In genomic region chr6:8229913-8230312, GRCh38 we compare ENCODE assay signal across 22 cellular contexts.
A peak's percentile ranks its signal among the peaks of the same experiment; 100 is the strongest.
DNase-seq lines count a peak whose midpoint lies in the region; ATAC-seq and TF ChIP-seq lines count a peak whose summit lies in the region.
"Had no signal": no experiment of that assay in that cellular context is flagged by ENCODE, and none has a peak within 500 bp of the region (broad histone marks: within the 10 kb centered on the region; RNA-seq: fewer than 3 reads in every experiment).

No MANE protein-coding gene starts in this region.

- peak overlapping the region; percentile 59 for H3K27ac Mint-ChIP-seq in GM23338
- H3K27ac Mint-ChIP-seq: activated naive CD8-positive, alpha-beta T cell treated with anti-CD3 and anti-CD28 coated beads for 36 hours; activated T-helper 2 cell treated with anti-CD3 and anti-CD28 coated beads, Interferon-gamma antibody, Interleukin-2, Interleukin-4, amounts not matched to agents 10 μg/mL and 5 μg/mL and 100 μg/mL, durations not matched to agents 14 hours and 24 hours and 36 hours had no signal

- H3K79me2 ChIP-seq in GM23338 (replicated peaks; ENCODE audit: insufficient read depth), result no peaks in the 10 kb centered on the region
- H3K79me2 ChIP-seq in parathyroid adenoma, result no peaks in the 10 kb centered on the region

- H3K36me3 Mint-ChIP-seq in GM23338 (ENCODE audit: low read depth), result no peaks in the 10 kb centered on the region
- H3K36me3 Mint-ChIP-seq: activated naive CD8-positive, alpha-beta T cell treated with anti-CD3 and anti-CD28 coated beads for 36 hours had no signal

- no peaks in the 10 kb centered on the region for H3F3A ChIP-seq in GM23338 (replicated peaks; ENCODE audit: low read depth)

- TF ChIP-seq CTCF in GM23338 (conservative IDR thresholded peaks at IDR 0.05; ENCODE audit: low read depth in 2 of 2) (no peak), RWPE2 (IDR thresholded peaks at IDR 0.05; ENCODE audit: poor library complexity, severe bottlenecking) (no peak), parathyroid adenoma (IDR thresholded peaks at IDR 0.05) (no peak)

- H2AFZ ChIP-seq in GM23338 (peak overlapping the region; percentile 3; the same call in 1 of the 2 replicates), parathyroid adenoma (no peak overlapping the region)

- H3K9me3 ChIP-seq in RWPE2 (ENCODE audit: severe bottlenecking) (no peaks in the 10 kb centered on the region), parathyroid adenoma (ENCODE audit: control insufficient read depth, low read length) (no peaks in the 10 kb centered on the region)
- H3K9me3 ChIP-seq: prostate gland had no signal

- DNase-seq in GM23338 (ENCODE audit: low spot score) (peak; percentile 68), RWPE2 (ENCODE audit: low spot score) (no peak), iPS-NIHi11 (ENCODE audit: low spot score) (peak; percentile 60), cortex of kidney (lab: John Stamatoyannopoulos, UW) (no peak), medulla oblongata (ENCODE audit: extremely low spot score) (no peak)
- DNase-seq: activated CD4-positive, alpha-beta T cell treated with anti-CD3 and anti-CD28 coated beads, Interleukin-2, amount 50 U/mL, for 1 hour; activated CD8-positive, alpha-beta memory T cell treated with anti-CD3 and anti-CD28 coated beads, Interleukin-2, amount 50 U/mL, for 4 hours; activated naive CD8-positive, alpha-beta T cell treated with anti-CD3 and anti-CD28 coated beads for 36 hours; effector CD4-positive, alpha-beta T cell; foreskin melanocyte; hypothalamus; left colon; NCI-H1930; NCI-H446 treated with DMSO at 0.1 percent for 48 hours; T-helper 2 cell had no signal

- H3K4me2 ChIP-seq in GM23338, result no peak overlapping the region
- H3K4me2 ChIP-seq in parathyroid adenoma (ENCODE audit: low read length), result peak overlapping the region; percentile 13

- H3K4me1 ChIP-seq in GM23338 (ENCODE audit: insufficient read depth) (peaks cover 5% of the 10 kb centered on the region; the same call in 1 of the 2 replicates), RWPE2 (ENCODE audit: insufficient read depth, poor library complexity, severe bottlenecking) (no peaks in the 10 kb centered on the region), parathyroid adenoma (no peaks in the 10 kb centered on the region)
- H3K4me1 ChIP-seq: prostate gland had no signal

- H3K9me3 Mint-ChIP-seq in GM23338, result no peaks in the 10 kb centered on the region
- H3K9me3 Mint-ChIP-seq: activated naive CD8-positive, alpha-beta T cell treated with anti-CD3 and anti-CD28 coated beads for 36 hours; activated T-helper 2 cell treated with anti-CD3 and anti-CD28 coated beads, Interferon-gamma antibody, Interleukin-2, Interleukin-4, amounts not matched to agents 10 μg/mL and 5 μg/mL and 100 μg/mL, durations not matched to agents 14 hours and 24 hours and 36 hours had no signal

- H3K4me3 ChIP-seq in GM23338, result no peak overlapping the region
- no peak overlapping the region for H3K4me3 ChIP-seq in RWPE2 (ENCODE audit: severe bottlenecking)
- no peak overlapping the region for H3K4me3 ChIP-seq in parathyroid adenoma (ENCODE audit: low read depth, low read length)
- H3K4me3 ChIP-seq: K562, prostate gland, SK-N-MC had no signal

- H3K27me3 ChIP-seq in GM23338 (ENCODE audit: insufficient read depth) (no peaks in the 10 kb centered on the region), RWPE2 (ENCODE audit: insufficient read depth, poor library complexity, severe bottlenecking) (no peaks in the 10 kb centered on the region), parathyroid adenoma (ENCODE audit: control insufficient read depth, insufficient read depth, low read length) (no peaks in the 10 kb centered on the region)

- H3K9ac ChIP-seq in parathyroid adenoma, result no peak overlapping the region

- peaks cover 13% of the 10 kb centered on the region for H3K4me1 Mint-ChIP-seq in GM23338
- H3K4me1 Mint-ChIP-seq: activated naive CD8-positive, alpha-beta T cell treated with anti-CD3 and anti-CD28 coated beads for 36 hours had no signal

- H4K20me1 ChIP-seq in GM23338 (replicated peaks; ENCODE audit: insufficient read depth), result no peaks in the 10 kb centered on the region

- H3K9me2 ChIP-seq in GM23338 (ENCODE audit: insufficient read depth), result no peaks in the 10 kb centered on the region

- H3K36me3 ChIP-seq in GM23338 (ENCODE audit: insufficient read depth) (no peaks in the 10 kb centered on the region), RWPE2 (ENCODE audit: low read depth) (no peaks in the 10 kb centered on the region), parathyroid adenoma (ENCODE audit: control insufficient read depth, insufficient read depth, low read length) (no peaks in the 10 kb centered on the region)
- H3K36me3 ChIP-seq: prostate gland had no signal

- peaks cover 7% of the 10 kb centered on the region for H3K27me3 Mint-ChIP-seq in GM23338 (ENCODE audit: insufficient read depth, low read depth, poor library complexity)

- peak overlapping the region; percentile 33; the same call in 1 of the 2 replicates for H3K27ac ChIP-seq in GM23338 (ENCODE audit: low read depth)
- no peak overlapping the region for H3K27ac ChIP-seq in RWPE2 (ENCODE audit: poor library complexity, severe bottlenecking)
- no peak overlapping the region for H3K27ac ChIP-seq in parathyroid adenoma
- H3K27ac ChIP-seq: C4-2B, prostate gland, SK-N-MC had no signal

- ATAC-seq in GM23338 (peak; percentile 95), RWPE2 (ENCODE audit: low read depth) (peak; percentile 85), HG03520 (IDR thresholded peaks at IDR 0.05; ENCODE audit: unreplicated experiment) (no peak)
- ATAC-seq: K562, left colon had no signal

- H3K4me3 Mint-ChIP-seq in GM23338, result no peak overlapping the region
- H3K4me3 Mint-ChIP-seq: activated naive CD8-positive, alpha-beta T cell treated with anti-CD3 and anti-CD28 coated beads for 36 hours had no signal

TF ChIP-seq in GM23338, 12 proteins besides CTCF, POLR2A, EP300 and RAD21:
- TF ChIP-seq EZH2phosphoT487 (IDR thresholded peaks at IDR 0.05; ENCODE audit: unreplicated experiment) (no peak), ETS1 (IDR thresholded peaks at IDR 0.05) (no peak), REST (IDR thresholded peaks at IDR 0.05; ENCODE audit: unreplicated experiment) (no peak), POLR2AphosphoS5 (IDR thresholded peaks at IDR 0.05; ENCODE audit: low read depth) (no peak)

Comparison
In these comparisons a context has a peak if more than half of its experiments do, and no peak if none do; other contexts are left out.
1. DNase-seq: peak in GM23338 (single experiment) and iPS-NIHi11 (single experiment); none in RWPE2 (single experiment), cortex of kidney (single experiment) and medulla oblongata (single experiment).